Comparison of ENCODE assay signal across 8 cellular contexts in the genomic region with DNA sequence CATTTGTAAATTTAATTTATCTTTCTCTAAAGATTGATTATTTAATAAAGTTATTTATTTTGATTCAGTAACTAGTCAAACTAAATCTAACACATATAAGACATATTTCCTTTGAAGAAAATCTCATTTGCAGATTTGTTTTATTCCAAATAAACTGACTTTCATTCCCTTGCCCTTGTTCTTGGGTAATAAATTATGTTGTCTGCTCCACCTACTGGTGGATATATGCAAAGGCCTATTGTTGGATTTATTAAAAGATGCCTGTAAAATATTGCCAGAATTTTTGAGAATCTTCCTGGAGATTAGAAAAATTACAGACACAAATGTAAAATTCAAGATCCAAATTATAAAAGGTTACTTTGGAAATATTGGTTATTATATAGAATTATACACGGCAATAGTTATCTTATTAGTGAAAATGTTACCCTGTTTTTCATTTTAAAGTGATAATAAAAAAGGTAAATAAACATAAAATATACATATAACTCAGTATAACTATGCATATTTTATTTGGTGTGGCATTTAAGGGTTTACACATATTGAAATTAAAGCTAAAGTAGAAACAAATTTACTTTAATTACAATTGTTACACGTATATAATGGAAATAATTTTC.
DNase-seq lines count a peak whose midpoint lies in the region; ATAC-seq and TF ChIP-seq lines count a peak whose summit lies in the region.

No MANE protein-coding gene starts in this region.

- no peak overlapping the region for H2BK15ac ChIP-seq in mesenchymal stem cell (ENCODE audit: low read depth, poor library complexity, severe bottlenecking)

- H3K36me3 ChIP-seq in GM23248 (ENCODE audit: low read depth) (no peaks in the 10 kb centered on the region), mesenchymal stem cell (ENCODE audit: control insufficient read depth in 1 of 2, insufficient read depth in 2 of 2, low read depth in 1 of 2, low read length in 2 of 2) (no peaks in the 10 kb centered on the region), H7 (replicated peaks; ENCODE audit: control insufficient read depth, insufficient read depth, low read length) (no peaks in the 10 kb centered on the region)

- no peak overlapping the region for H2AK5ac ChIP-seq in mesenchymal stem cell (ENCODE audit: low read length, severe bottlenecking)

- DNase-seq in CD14-positive monocyte (ENCODE audit: low spot score): no peak
- DNase-seq in GM23248: peak; percentile 62
- peak; percentile 26 for DNase-seq in NCI-H2196 (lab: John Stamatoyannopoulos, UW; ENCODE audit: unreplicated experiment)
- peak; percentile 33 for DNase-seq in mesenchymal stem cell
- DNase-seq in H7: no peak
- DNase-seq in T1000 (lab: John Stamatoyannopoulos, UW): no peak

- no peaks in the 10 kb centered on the region for H4K20me1 ChIP-seq in GM23248 (ENCODE audit: insufficient read depth)

- H3K23ac ChIP-seq in mesenchymal stem cell (ENCODE audit: low read length in 2 of 2): no peak overlapping the region

- H2AFZ ChIP-seq in GM23248 (no peak overlapping the region), mesenchymal stem cell (ENCODE audit: low read depth, low read length) (no peak overlapping the region)

- H3K4ac ChIP-seq in mesenchymal stem cell (ENCODE audit: low read depth in 1 of 2, low read length in 2 of 2): no peak overlapping the region

- H3K27ac Mint-ChIP-seq in CD14-positive monocyte (no peak overlapping the region), brain (no peak overlapping the region)

- no peak overlapping the region for H2BK120ac ChIP-seq in mesenchymal stem cell (ENCODE audit: low read depth, low read length)

- H2BK12ac ChIP-seq in mesenchymal stem cell (ENCODE audit: low read length in 2 of 2): no peak overlapping the region

- H3K27me3 ChIP-seq in GM23248 (replicated peaks; ENCODE audit: insufficient read depth) (no peaks in the 10 kb centered on the region), mesenchymal stem cell (ENCODE audit: control insufficient read depth in 1 of 2, insufficient read depth in 1 of 2, low read length in 2 of 2) (no peaks in the 10 kb centered on the region), H7 (ENCODE audit: control insufficient read depth, insufficient read depth, low read length) (no peaks in the 10 kb centered on the region)

- in situ Hi-C loops in GM23248 (cut with MboI): no loop called here

- H3K9me3 ChIP-seq in GM23248 (ENCODE audit: low read depth): no peaks in the 10 kb centered on the region
- no peaks in the 10 kb centered on the region for H3K9me3 ChIP-seq in mesenchymal stem cell (ENCODE audit: control insufficient read depth, low read length)

- H3K27me3 Mint-ChIP-seq in CD14-positive monocyte (ENCODE audit: low read depth in 3 of 3) (no peaks in the 10 kb centered on the region), brain (peaks cover 4% of the 10 kb centered on the region)

- peak; percentile 75 for TF ChIP-seq CTCF in CD14-positive monocyte (IDR thresholded peaks at IDR 0.05)
- TF ChIP-seq CTCF in brain (conservative IDR thresholded peaks at IDR 0.05): peak; percentile 64 to 84

- H3K14ac ChIP-seq in mesenchymal stem cell (ENCODE audit: low read length in 2 of 2): no peak overlapping the region

- H3K9ac ChIP-seq in GM23248 (no peak overlapping the region), mesenchymal stem cell (ENCODE audit: low read length) (no peak overlapping the region)

- H3K18ac ChIP-seq in mesenchymal stem cell (ENCODE audit: low read depth in 1 of 2, low read length in 2 of 2): no peak overlapping the region

- H3K4me3 Mint-ChIP-seq in CD14-positive monocyte: no peak overlapping the region
- no peak overlapping the region for H3K4me3 Mint-ChIP-seq in brain

- H3K9me2 ChIP-seq in GM23248 (ENCODE audit: insufficient read depth): no peaks in the 10 kb centered on the region

- H4K91ac ChIP-seq in mesenchymal stem cell (ENCODE audit: low read length): no peak overlapping the region

- no peak for ATAC-seq in HG03280 (IDR thresholded peaks at IDR 0.05; ENCODE audit: unreplicated experiment)

- intact Hi-C loops in CD14-positive monocyte (cut with micrococcal nuclease): no loop called here

- no peak overlapping the region for H2BK5ac ChIP-seq in mesenchymal stem cell (ENCODE audit: low read depth, low read length, poor library complexity, severe bottlenecking)

- no peak overlapping the region for H4K8ac ChIP-seq in mesenchymal stem cell (ENCODE audit: low read length)

- H3F3A ChIP-seq in GM23248 (ENCODE audit: insufficient read depth): no peaks in the 10 kb centered on the region

- H3K79me2 ChIP-seq in GM23248 (ENCODE audit: insufficient read depth): no peaks in the 10 kb centered on the region

- H3K4me3 ChIP-seq in GM23248: no peak overlapping the region
- H3K4me3 ChIP-seq in mesenchymal stem cell (ENCODE audit: insufficient read depth in 1 of 2, low read depth in 1 of 2, low read length in 2 of 2): no peak overlapping the region
- no peak overlapping the region for H3K4me3 ChIP-seq in H7 (ENCODE audit: insufficient read depth, low read depth, low read length)

- no peak overlapping the region for H3K27ac ChIP-seq in GM23248
- H3K27ac ChIP-seq in mesenchymal stem cell (ENCODE audit: low read length, poor library complexity, severe bottlenecking): no peak overlapping the region

- H3K4me2 ChIP-seq in GM23248 (ENCODE audit: unreplicated experiment): no peak overlapping the region
- no peak overlapping the region for H3K4me2 ChIP-seq in mesenchymal stem cell (ENCODE audit: low read length, poor library complexity, severe bottlenecking)

- no peaks in the 10 kb centered on the region for H3K4me1 Mint-ChIP-seq in CD14-positive monocyte
- H3K4me1 Mint-ChIP-seq in brain: no peaks in the 10 kb centered on the region

- H3K4me1 ChIP-seq in GM23248 (ENCODE audit: insufficient read depth) (no peaks in the 10 kb centered on the region), mesenchymal stem cell (ENCODE audit: control insufficient read depth, insufficient read depth, low read depth, low read length) (no peaks in the 10 kb centered on the region)

- H3K9me3 Mint-ChIP-seq in CD14-positive monocyte (no peaks in the 10 kb centered on the region), brain (no peaks in the 10 kb centered on the region)

- H3K79me1 ChIP-seq in mesenchymal stem cell (replicated peaks; ENCODE audit: low read length, poor library complexity, severe bottlenecking): no peaks in the 10 kb centered on the region

- 57 to 69% methylated on average over 2 of the region's 2 CpGs for WGBS in GM23248 (ENCODE audit: low coverage in 1 of 2, low lambda C conversion rate in 2 of 2, missing lambda C conversion rate in 2 of 2), 2 experiments
- no CpG with 5 or more reads among the region's 2 CpGs for WGBS in mesenchymal stem cell

- H3K36me3 Mint-ChIP-seq in CD14-positive monocyte: no peaks in the 10 kb centered on the region
- no peaks in the 10 kb centered on the region for H3K36me3 Mint-ChIP-seq in brain

Comparison
In these comparisons a context has a peak if more than half of its experiments do, and no peak if none do; other contexts are left out.
1. DNase-seq: peak in GM23248 (single experiment), NCI-H2196 (single experiment) and mesenchymal stem cell (single experiment); none in CD14-positive monocyte (single experiment), H7 (single experiment) and T1000 (single experiment).